1 cellular context compared by ENCODE assay signal in the genomic region with DNA sequence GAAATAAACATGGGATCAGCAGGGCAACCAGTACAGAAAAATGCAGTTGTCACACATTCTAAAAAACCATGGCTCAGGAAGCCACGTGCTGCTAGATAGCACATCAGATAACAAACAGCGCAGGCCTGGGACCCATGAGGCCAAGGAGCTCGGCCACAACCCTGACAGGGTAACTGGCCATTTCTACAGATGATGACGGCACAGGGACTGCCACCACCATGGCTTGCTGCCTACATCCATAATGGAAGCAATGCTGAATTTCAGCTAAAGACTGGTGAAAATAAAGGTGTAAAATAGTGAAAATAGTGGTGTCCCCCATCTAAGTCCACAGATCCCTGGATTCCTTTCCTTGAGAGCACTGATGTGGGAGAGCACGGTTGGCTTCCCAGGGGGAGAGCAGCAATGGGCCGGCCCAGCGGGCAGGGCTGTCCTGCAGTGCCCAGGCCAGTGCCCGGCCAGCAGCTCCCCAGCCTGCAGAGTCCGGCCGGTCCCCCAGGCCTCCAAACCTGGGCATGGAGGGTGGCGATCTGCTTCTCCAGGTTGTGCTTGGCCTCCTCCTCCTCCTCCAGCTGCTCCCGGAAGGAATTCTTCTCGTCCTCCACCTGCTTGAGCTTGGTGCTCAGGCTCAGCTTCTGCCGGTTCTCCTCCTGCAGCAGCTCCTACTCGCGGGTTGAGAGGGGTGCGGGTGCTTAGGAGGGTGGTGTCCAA.
A peak's percentile ranks its signal among the peaks of the same experiment; 100 is the strongest.
TF ChIP-seq lines count a peak whose summit lies in the region.

No MANE protein-coding gene starts in this region.

TF ChIP-seq in HepG2, 621 proteins besides CTCF, POLR2A, EP300 and RAD21:
- TF ChIP-seq, protein P1, sequence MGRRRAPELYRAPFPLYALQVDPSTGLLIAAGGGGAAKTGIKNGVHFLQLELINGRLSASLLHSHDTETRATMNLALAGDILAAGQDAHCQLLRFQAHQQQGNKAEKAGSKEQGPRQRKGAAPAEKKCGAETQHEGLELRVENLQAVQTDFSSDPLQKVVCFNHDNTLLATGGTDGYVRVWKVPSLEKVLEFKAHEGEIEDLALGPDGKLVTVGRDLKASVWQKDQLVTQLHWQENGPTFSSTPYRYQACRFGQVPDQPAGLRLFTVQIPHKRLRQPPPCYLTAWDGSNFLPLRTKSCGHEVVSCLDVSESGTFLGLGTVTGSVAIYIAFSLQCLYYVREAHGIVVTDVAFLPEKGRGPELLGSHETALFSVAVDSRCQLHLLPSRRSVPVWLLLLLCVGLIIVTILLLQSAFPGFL (CRISPR knock-in tag; IDR thresholded peaks at IDR 0.05), result no peak
- TF ChIP-seq NFYC (CRISPR knock-in tag; IDR thresholded peaks at IDR 0.05) (no peak), RNF2 (conservative IDR thresholded peaks at IDR 0.05; ENCODE audit: low read depth) (no peak), ZNF17 (CRISPR knock-in tag; IDR thresholded peaks at IDR 0.05) (no peak), ZNF816 (CRISPR knock-in tag; IDR thresholded peaks at IDR 0.05; ENCODE audit: borderline replicate concordance) (no peak), AGO2 (optimal IDR thresholded peaks at IDR 0.05; ENCODE audit: low read depth, low read length) (peak; percentile 30), ZC3H4 (CRISPR knock-in tag; IDR thresholded peaks at IDR 0.05; ENCODE audit: borderline replicate concordance) (no peak)
